Comparison of ENCODE assay signal across 16 cellular contexts in the genomic region with DNA sequence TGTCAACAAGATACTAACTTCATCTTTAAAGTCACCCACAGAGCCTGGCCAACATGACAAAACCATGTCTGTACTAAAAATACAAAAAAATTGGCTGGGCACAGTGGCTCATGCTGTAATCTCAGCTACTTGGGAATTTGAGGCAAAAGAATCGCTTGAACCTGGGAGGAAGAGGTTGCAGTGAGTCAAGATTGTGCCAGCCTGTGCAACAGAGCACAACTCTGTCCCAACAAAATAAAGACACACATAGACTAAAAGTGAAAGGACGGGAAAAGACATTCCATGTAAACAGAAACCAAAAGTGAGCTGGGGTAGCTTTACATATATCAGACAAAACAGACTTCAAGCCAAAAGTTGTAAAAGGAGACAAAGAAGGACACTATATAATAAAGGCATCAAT. TPM values are rescaled to one million over a fixed set of nuclear protein-coding genes. Genes with fewer than 3 reads are reported as not detected.
DNase-seq lines count a peak whose midpoint lies in the region; ATAC-seq and TF ChIP-seq lines count a peak whose summit lies in the region.
"Had no signal": no experiment of that assay in that cellular context is flagged by ENCODE, and none has a peak within 500 bp of the region (broad histone marks: within the 10 kb centered on the region; RNA-seq: fewer than 3 reads in every experiment).

No MANE protein-coding gene starts in this region.

- TF ChIP-seq CTCF in OCI-LY7 (conservative IDR thresholded peaks at IDR 0.05; ENCODE audit: low read length) (no peak), fibroblast of villous mesenchyme (IDR thresholded peaks at IDR 0.05; ENCODE audit: insufficient read depth, low read depth, low read length) (no peak)

- H2BK120ac ChIP-seq in trophoblast cell (ENCODE audit: insufficient read depth, low read length, poor library complexity) = no peak overlapping the region

- peaks cover 18% of the 10 kb centered on the region for H3K36me3 Mint-ChIP-seq in activated CD4-positive, alpha-beta T cell treated with anti-CD3 and anti-CD28 coated beads, Interleukin-2, amount 10 ng/mL, durations not matched to agents 24 days and 14 days (ENCODE audit: low read depth)

- H3K27ac ChIP-seq in OCI-LY7 (ENCODE audit: low read depth, low read length, poor library complexity, severe bottlenecking) = peak overlapping the region; percentile 61
- no peak overlapping the region for H3K27ac ChIP-seq in trophoblast cell (ENCODE audit: low read depth, low read length)
- H3K27ac ChIP-seq: upper lobe of right lung had no signal

- H4K12ac ChIP-seq in trophoblast cell (ENCODE audit: low read depth, low read length) = no peak overlapping the region

- no peak overlapping the region for H2BK12ac ChIP-seq in trophoblast cell (ENCODE audit: low read length)

- H4K91ac ChIP-seq in trophoblast cell (ENCODE audit: low read depth, low read length) = no peak overlapping the region

- no peak overlapping the region for H2BK5ac ChIP-seq in trophoblast cell (ENCODE audit: low read depth, low read length, poor library complexity)

- H3K9ac ChIP-seq in trophoblast cell (ENCODE audit: low read length) = no peak overlapping the region

- H3K9me2 ChIP-seq in OCI-LY7 (ENCODE audit: insufficient read depth, low read length) = no peaks in the 10 kb centered on the region

- no peak overlapping the region for H4K8ac ChIP-seq in trophoblast cell (ENCODE audit: low read depth, low read length)

- H3K4me2 ChIP-seq in OCI-LY7 (ENCODE audit: low read length) = peak overlapping the region; percentile 64
- H3K4me2 ChIP-seq in trophoblast cell (ENCODE audit: low read length) = no peak overlapping the region

- no peaks in the 10 kb centered on the region for H3K27me3 Mint-ChIP-seq in activated CD4-positive, alpha-beta T cell treated with anti-CD3 and anti-CD28 coated beads, Interleukin-2, amount 10 ng/mL, durations not matched to agents 24 days and 14 days
- H3K27me3 Mint-ChIP-seq: dendritic cell treated with granulocyte-macrophage colony-stimulating factor and Interleukin-4, amounts not matched to agents 40 ng/mL and 50 ng/mL, for 4 days had no signal

- no TSS peak for BruUV-seq in OCI-LY7 (replicated peaks; lab: Mats Ljungman, UMichigan)

- intact Hi-C loops in activated CD4-positive, alpha-beta T cell treated with anti-CD3 and anti-CD28 coated beads, Interleukin-2, amount 10 ng/mL, durations not matched to agents 24 days and 14 days (cut with micrococcal nuclease) = no loop called here
- intact Hi-C loops in OCI-LY7 (cut with micrococcal nuclease; ENCODE audit: unreplicated experiment) = no loop called here

- H2AK5ac ChIP-seq in trophoblast cell (ENCODE audit: low read length) = no peak overlapping the region

- H4K20me1 ChIP-seq in OCI-LY7 (ENCODE audit: insufficient read depth, low read length) = peaks cover 26% of the 10 kb centered on the region; the same call in 1 of the 2 replicates

- no peak overlapping the region for H3K14ac ChIP-seq in trophoblast cell (ENCODE audit: low read length)

- CTCF ChIA-PET in OCI-LY7 (lab: Charles Lee; ENCODE audit: unreplicated experiment) = interaction anchor here (1.0 kb wide), 1 partner anchor 10 kb away, joined by 4 read pairs; no protein-coding TSS in a partner anchor

- ATAC-seq in GM18511 (IDR thresholded peaks at IDR 0.05; ENCODE audit: unreplicated experiment) = no peak
- ATAC-seq: upper lobe of right lung had no signal

- H3K27ac Mint-ChIP-seq in activated CD4-positive, alpha-beta T cell treated with anti-CD3 and anti-CD28 coated beads, Interleukin-2, amount 10 ng/mL, durations not matched to agents 24 days and 14 days = no peak overlapping the region
- H3K27ac Mint-ChIP-seq: dendritic cell treated with granulocyte-macrophage colony-stimulating factor and Interleukin-4, amounts not matched to agents 40 ng/mL and 50 ng/mL, for 4 days had no signal

- no peak overlapping the region for H3K23ac ChIP-seq in trophoblast cell (ENCODE audit: low read length)

- H3K36me3 ChIP-seq in OCI-LY7 (ENCODE audit: insufficient read depth, low read length) = peaks cover 35% of the 10 kb centered on the region
- H3K36me3 ChIP-seq in trophoblast cell (ENCODE audit: control insufficient read depth in 1 of 2, insufficient read depth in 2 of 2, low read length in 2 of 2) = no peaks in the 10 kb centered on the region
- H3K36me3 ChIP-seq: upper lobe of right lung had no signal

- POLR2A ChIA-PET in OCI-LY7 (lab: Charles Lee) = interaction anchor here (0.5 to 2.9 kb wide), 5 partner anchors 9 to 47 kb away, joined by 3 to 17 read pairs (median 3); no protein-coding TSS in a partner anchor

- peak overlapping the region; percentile 6 for H3K4me3 Mint-ChIP-seq in activated CD4-positive, alpha-beta T cell treated with anti-CD3 and anti-CD28 coated beads, Interleukin-2, amount 10 ng/mL, durations not matched to agents 24 days and 14 days
- H3K4me3 Mint-ChIP-seq: dendritic cell treated with granulocyte-macrophage colony-stimulating factor and Interleukin-4, amounts not matched to agents 40 ng/mL and 50 ng/mL, for 4 days; neural crest cell had no signal

- peaks cover 92% of the 10 kb centered on the region for H3K4me1 ChIP-seq in OCI-LY7 (ENCODE audit: insufficient read depth, low read length, poor library complexity, severe bottlenecking)
- peaks cover 0 to 12% of the 10 kb centered on the region in 2 experiments for H3K4me1 ChIP-seq in trophoblast cell (ENCODE audit: control insufficient read depth in 1 of 2, insufficient read depth in 2 of 2, low read length in 2 of 2)

- H2AFZ ChIP-seq in OCI-LY7 (ENCODE audit: low read length) (no peak overlapping the region), trophoblast cell (ENCODE audit: insufficient read depth, low read length, poor library complexity) (no peak overlapping the region)

- peaks cover 6% of the 10 kb centered on the region for H3K9me3 Mint-ChIP-seq in activated CD4-positive, alpha-beta T cell treated with anti-CD3 and anti-CD28 coated beads, Interleukin-2, amount 10 ng/mL, durations not matched to agents 24 days and 14 days
- H3K9me3 Mint-ChIP-seq: dendritic cell treated with granulocyte-macrophage colony-stimulating factor and Interleukin-4, amounts not matched to agents 40 ng/mL and 50 ng/mL, for 4 days had no signal

- H3K4ac ChIP-seq in trophoblast cell (ENCODE audit: low read depth, low read length) = peak overlapping the region; percentile 58

- H3K9me3 ChIP-seq in OCI-LY7 (ENCODE audit: low read length) (no peaks in the 10 kb centered on the region), trophoblast cell (ENCODE audit: insufficient read depth, low read depth, low read length) (no peaks in the 10 kb centered on the region)
- H3K9me3 ChIP-seq: upper lobe of right lung had no signal

- DNase-seq in activated CD4-positive, alpha-beta T cell treated with anti-CD3 and anti-CD28 coated beads, Interleukin-2, amount 10 ng/mL, durations not matched to agents 24 days and 14 days = no peak
- no peak for DNase-seq in activated CD4-positive, alpha-beta T cell treated with anti-CD3 and anti-CD28 coated beads for 48 hours
- DNase-seq in OCI-LY7 (ENCODE audit: low spot score) (no peak), fibroblast of villous mesenchyme (ENCODE audit: low read depth) (peak; percentile 66), trophoblast cell (no peak), nucleus accumbens (lab: John Stamatoyannopoulos, UW) (no peak)
- no peak for DNase-seq in activated CD4-positive, CD25-positive, alpha-beta regulatory T cell (lab: John Stamatoyannopoulos, UW)
- DNase-seq: activated CD8-positive, alpha-beta memory T cell treated with anti-CD3 and anti-CD28 coated beads for 24 hours; foreskin fibroblast; NCI-H2107; stimulated activated CD4-positive, alpha-beta T cell treated with anti-CD3 and anti-CD28 coated beads, Interleukin-15, amount 100 ng/mL, for 24 hours; T-helper 2 cell; upper lobe of right lung had no signal

- no peaks in the 10 kb centered on the region for H3K27me3 ChIP-seq in trophoblast cell (ENCODE audit: insufficient read depth, low read length)
- H3K27me3 ChIP-seq: upper lobe of right lung had no signal

- no peaks in the 10 kb centered on the region for H3K79me1 ChIP-seq in trophoblast cell (ENCODE audit: low read length)

- no CpG with 5 or more reads among the region's 2 CpGs for WGBS in trophoblast cell (ENCODE audit: extremely low coverage, insufficient coverage, insufficient read length)

- H3K4me1 Mint-ChIP-seq in activated CD4-positive, alpha-beta T cell treated with anti-CD3 and anti-CD28 coated beads, Interleukin-2, amount 10 ng/mL, durations not matched to agents 24 days and 14 days = peaks cover 43% of the 10 kb centered on the region

- H3K79me2 ChIP-seq in OCI-LY7 (ENCODE audit: insufficient read depth, low read depth, low read length) (peaks cover 100% of the 10 kb centered on the region), trophoblast cell (ENCODE audit: control insufficient read depth, insufficient read depth, low read length, poor library complexity) (peaks cover 27% of the 10 kb centered on the region)

- H3K4me3 ChIP-seq in OCI-LY7 (ENCODE audit: low read depth, low read length, poor library complexity, severe bottlenecking) = peak overlapping the region; percentile 33
- no peak overlapping the region for H3K4me3 ChIP-seq in fibroblast of villous mesenchyme (ENCODE audit: low read depth, low read length)
- no peak overlapping the region for H3K4me3 ChIP-seq in trophoblast cell (ENCODE audit: low read depth, low read length)
- H3K4me3 ChIP-seq: upper lobe of right lung had no signal

- no peak overlapping the region for H3K18ac ChIP-seq in trophoblast cell (ENCODE audit: low read length)

RNA-seq across cellular contexts. Expression of a gene that starts 34.8 kb away (rescaled TPM):
- 84.3 and 93.8 TPM in 2 replicates for total RNA-seq in activated CD4-positive, alpha-beta T cell treated with anti-CD3 and anti-CD28 coated beads, Interleukin-2, amount 10 ng/mL, durations not matched to agents 24 days and 14 days
- total RNA-seq in OCI-LY7 (2014; rRNA removed; shearing (Covaris generic)) = 147 and 192 TPM in 2 replicates
- total RNA-seq in OCI-LY7 (2022) (340 and 344 TPM in 2 replicates), fibroblast of villous mesenchyme (121 and 154 TPM in 2 replicates)
- polyA plus RNA-seq in trophoblast cell (2013) = 57.1 and 59.1 TPM in 2 replicates
